In the genomic region with DNA sequence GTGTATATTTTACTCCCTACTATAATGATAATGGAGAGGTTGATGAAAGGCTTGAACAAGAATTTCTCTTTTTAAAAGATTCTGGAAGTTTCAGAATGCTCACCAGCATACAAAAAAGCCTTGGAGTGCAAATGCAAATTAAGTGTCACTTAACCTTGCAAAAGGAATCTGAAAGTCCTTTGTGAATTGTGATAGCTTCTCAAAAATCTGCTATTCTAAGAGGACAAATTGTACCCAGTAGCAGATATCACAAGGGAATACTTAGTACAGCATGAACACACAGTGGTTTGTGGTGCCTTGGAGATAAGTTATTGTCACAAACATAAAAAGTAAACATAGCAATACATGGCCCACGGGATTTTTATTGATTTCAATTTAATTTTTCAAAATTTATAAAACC, we compare ENCODE assay signal across 22 cellular contexts.
"Had no signal": no experiment of that assay in that cellular context is flagged by ENCODE, and none has a peak within 500 bp of the region (broad histone marks: within the 10 kb centered on the region; RNA-seq: fewer than 3 reads in every experiment).

No MANE protein-coding gene starts in this region.

- H3K4me1 ChIP-seq: esophagus muscularis mucosa, heart left ventricle, prostate gland, right atrium auricular region, spleen, tibial artery had no signal

- H3K27me3 Mint-ChIP-seq: activated naive CD8-positive, alpha-beta T cell treated with anti-CD3 and anti-CD28 coated beads, Interleukin-2, amount 10 ng/mL, durations not matched to agents 7 days and 5 days; dendritic cell treated with granulocyte-macrophage colony-stimulating factor and Interleukin-4, amounts not matched to agents 40 ng/mL and 50 ng/mL, for 4 days; memory B cell; naive B cell had no signal

- H3K27ac Mint-ChIP-seq: activated naive CD4-positive, alpha-beta T cell treated with anti-CD3 and anti-CD28 coated beads for 36 hours; activated naive CD8-positive, alpha-beta T cell treated with anti-CD3 and anti-CD28 coated beads, Interleukin-2, amount 10 ng/mL, durations not matched to agents 7 days and 5 days; dendritic cell treated with granulocyte-macrophage colony-stimulating factor and Interleukin-4, amounts not matched to agents 40 ng/mL and 50 ng/mL, for 4 days; memory B cell; naive B cell had no signal

- ATAC-seq: heart left ventricle, left cardiac atrium had no signal

- H3K4me3 Mint-ChIP-seq: activated naive CD4-positive, alpha-beta T cell treated with anti-CD3 and anti-CD28 coated beads for 36 hours; activated naive CD8-positive, alpha-beta T cell treated with anti-CD3 and anti-CD28 coated beads, Interleukin-2, amount 10 ng/mL, durations not matched to agents 7 days and 5 days; dendritic cell treated with granulocyte-macrophage colony-stimulating factor and Interleukin-4, amounts not matched to agents 40 ng/mL and 50 ng/mL, for 4 days; memory B cell; naive B cell had no signal

- H3K4me1 Mint-ChIP-seq: activated naive CD8-positive, alpha-beta T cell treated with anti-CD3 and anti-CD28 coated beads, Interleukin-2, amount 10 ng/mL, durations not matched to agents 7 days and 5 days; memory B cell; naive B cell had no signal

- H3K9me3 Mint-ChIP-seq: activated naive CD4-positive, alpha-beta T cell treated with anti-CD3 and anti-CD28 coated beads for 36 hours; activated naive CD8-positive, alpha-beta T cell treated with anti-CD3 and anti-CD28 coated beads, Interleukin-2, amount 10 ng/mL, durations not matched to agents 7 days and 5 days; memory B cell had no signal

- H3K36me3 ChIP-seq: esophagus muscularis mucosa, heart left ventricle, prostate gland, right atrium auricular region, spleen, tibial artery, WERI-Rb-1 had no signal

- DNase-seq: activated CD4-positive, alpha-beta T cell treated with anti-CD3 and anti-CD28 coated beads, Interleukin-2, amount 50 U/mL, for 1 hour; activated CD4-positive, CD25-positive, alpha-beta regulatory T cell treated with anti-CD3 and anti-CD28 coated beads, Interleukin-2, amount 50 U/mL, for 72 hours; activated naive CD4-positive, alpha-beta T cell treated with anti-CD3 and anti-CD28 coated beads for 36 hours; activated naive CD8-positive, alpha-beta T cell treated with anti-CD3 and anti-CD28 coated beads, Interleukin-2, amount 10 ng/mL, durations not matched to agents 7 days and 5 days; activated T-cell treated with anti-CD3 and anti-CD28 coated beads, Interleukin-2, amount 50 U/mL, for 48 hours; amniotic stem cell; effector memory CD4-positive, alpha-beta T cell; heart left ventricle; islet precursor cell; left cardiac atrium; naive B cell; spleen; stimulated activated CD4-positive, alpha-beta T cell treated with anti-CD3 and anti-CD28 coated beads, Interleukin-4, amount 100 ng/mL, for 24 hours; stimulated activated naive CD4-positive, alpha-beta T cell treated with Interleukin-2 at 50 U/mL for 16 hours; T-helper 1 cell; tibial artery; WERI-Rb-1 had no signal

- H3K27ac ChIP-seq: esophagus muscularis mucosa, heart left ventricle, prostate gland, right atrium auricular region, spleen, tibial artery, WERI-Rb-1 had no signal

- H3K4me3 ChIP-seq: esophagus muscularis mucosa, heart left ventricle, prostate gland, right atrium auricular region, spleen, tibial artery had no signal

- H3K36me3 Mint-ChIP-seq: activated naive CD8-positive, alpha-beta T cell treated with anti-CD3 and anti-CD28 coated beads, Interleukin-2, amount 10 ng/mL, durations not matched to agents 7 days and 5 days; memory B cell; naive B cell had no signal

- H3K27me3 ChIP-seq: esophagus muscularis mucosa, heart left ventricle, right atrium auricular region, spleen, tibial artery had no signal
